In the genomic region with DNA sequence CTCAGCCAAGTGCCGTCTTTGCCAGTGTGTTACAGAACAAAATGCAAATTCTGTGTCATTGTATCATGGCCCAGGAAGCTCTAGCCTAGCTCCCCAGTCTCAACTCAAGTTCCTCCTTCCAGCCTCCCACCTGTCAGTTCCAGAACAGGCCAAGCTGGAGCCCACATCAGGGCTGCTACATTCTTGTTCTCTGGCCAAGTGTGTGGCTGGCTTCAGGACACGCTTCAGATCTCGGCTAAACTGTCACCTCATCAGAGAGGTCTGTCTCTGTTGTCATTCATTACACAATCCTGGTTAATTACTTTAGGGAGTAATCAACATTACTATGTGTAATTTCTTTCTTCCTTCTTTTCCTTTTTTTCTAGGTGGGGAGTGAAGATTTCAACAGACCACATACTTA, we compare ENCODE assay signal across 17 cellular contexts.
A peak's percentile ranks its signal among the peaks of the same experiment; 100 is the strongest.
DNase-seq lines count a peak whose midpoint lies in the region; ATAC-seq and TF ChIP-seq lines count a peak whose summit lies in the region.
"Had no signal": no experiment of that assay in that cellular context is flagged by ENCODE, and none has a peak within 500 bp of the region (broad histone marks: within the 10 kb centered on the region; RNA-seq: fewer than 3 reads in every experiment).

No MANE protein-coding gene starts in this region.

- H3K4me3 ChIP-seq in NB4 (ENCODE audit: low read depth, low read length) (no peak overlapping the region), SJCRH30 (no peak overlapping the region)
- H3K4me3 ChIP-seq: BLaER1 treated with 17β-estradiol and CSF1 and Interleukin-3, amounts not matched to agents 10 nM and 100 nM had no signal

- H3K27ac ChIP-seq in SJCRH30, result no peak overlapping the region
- H3K27ac ChIP-seq: BLaER1 treated with 17β-estradiol and CSF1 and Interleukin-3, amounts not matched to agents 10 nM and 100 nM had no signal

- H3K36me3 Mint-ChIP-seq in activated T-cell treated with anti-CD3 and anti-CD28 coated beads, Interleukin-2, amount 50 U/mL, for 4 hours (ENCODE audit: insufficient read depth), result no peaks in the 10 kb centered on the region

- no peak for TF ChIP-seq CTCF in NB4 (IDR thresholded peaks at IDR 0.05; ENCODE audit: low read depth, low read length)

- peaks cover 3% of the 10 kb centered on the region; the same call in 1 of the 2 replicates for H3K4me1 ChIP-seq in SJCRH30

- no peaks in the 10 kb centered on the region for H3K27me3 ChIP-seq in SJCRH30
- H3K27me3 ChIP-seq: BLaER1 treated with 17β-estradiol and CSF1 and Interleukin-3, amounts not matched to agents 10 nM and 100 nM had no signal

- no peaks in the 10 kb centered on the region for H3K27me3 Mint-ChIP-seq in activated T-cell treated with anti-CD3 and anti-CD28 coated beads, Interleukin-2, amount 50 U/mL, for 4 hours (ENCODE audit: low read depth)

- no peaks in the 10 kb centered on the region for H3K9me3 Mint-ChIP-seq in activated T-cell treated with anti-CD3 and anti-CD28 coated beads, Interleukin-2, amount 50 U/mL, for 4 hours

- no peaks in the 10 kb centered on the region for H3K36me3 ChIP-seq in SJCRH30

- H3K4me1 Mint-ChIP-seq in activated T-cell treated with anti-CD3 and anti-CD28 coated beads, Interleukin-2, amount 50 U/mL, for 4 hours (ENCODE audit: low read depth), result no peaks in the 10 kb centered on the region

- no peak overlapping the region for H3K4me3 Mint-ChIP-seq in activated T-cell treated with anti-CD3 and anti-CD28 coated beads, Interleukin-2, amount 50 U/mL, for 4 hours

- no peak for TF ChIP-seq POLR2A in NB4 (IDR thresholded peaks at IDR 0.05; ENCODE audit: extremely low read depth, insufficient read length)

- intact Hi-C loops in left ventricle myocardium superior (cut with micrococcal nuclease), result no loop called here

- ATAC-seq in left ventricle myocardium superior (peak; percentile 89), HG02763 (IDR thresholded peaks at IDR 0.05; ENCODE audit: unreplicated experiment) (no peak)
- ATAC-seq in activated T-cell treated with anti-CD3 and anti-CD28 coated beads, Interleukin-2, amount 50 U/mL, for 4 hours, result no peak

- DNase-seq in NB4 (ENCODE audit: low read depth) (peak; percentile 46), SJCRH30 (peak; percentile 9 to 29), left ventricle myocardium superior (peak; percentile 47), renal cortical epithelial cell (ENCODE audit: low read depth) (peak; percentile 94), NCI-H1436 (lab: John Stamatoyannopoulos, UW) (no peak)
- DNase-seq in activated T-cell treated with anti-CD3 and anti-CD28 coated beads, Interleukin-2, amount 50 U/mL, for 4 hours, result no peak
- DNase-seq: DMS 273 treated with DMSO at 0.1 percent for 48 hours; EL; H7; IMR-90; NCI-H1417 treated with DMSO at 0.1 percent for 48 hours; NCI-H345; NCI-H526 treated with DMSO at 0.1 percent for 48 hours; NK-92 treated with Interleukin-12 subunit alpha and Interleukin-12 subunit beta, amount 100 ng/mL, for 24 hours; SHP77 had no signal

- no peaks in the 10 kb centered on the region for H3K9me3 ChIP-seq in SJCRH30 (replicated peaks)

Comparison
In these comparisons a context has a peak if more than half of its experiments do, and no peak if none do; other contexts are left out.
1. DNase-seq: peak in NB4 (single experiment), SJCRH30 (2 of 2), left ventricle myocardium superior (single experiment) and renal cortical epithelial cell (single experiment); none in NCI-H1436 (single experiment) and activated T-cell treated with anti-CD3 and anti-CD28 coated beads, Interleukin-2, amount 50 U/mL, for 4 hours (single experiment).